In genomic region chr22:42286205-42286604, GRCh38 we compare ENCODE assay signal across 1 cellular context.
TF ChIP-seq lines count a peak whose summit lies in the region.

No MANE protein-coding gene starts in this region.

TF ChIP-seq in GM12878, 131 proteins besides CTCF, POLR2A, EP300 and RAD21 (continued from another document):
- TF ChIP-seq, protein P1, sequence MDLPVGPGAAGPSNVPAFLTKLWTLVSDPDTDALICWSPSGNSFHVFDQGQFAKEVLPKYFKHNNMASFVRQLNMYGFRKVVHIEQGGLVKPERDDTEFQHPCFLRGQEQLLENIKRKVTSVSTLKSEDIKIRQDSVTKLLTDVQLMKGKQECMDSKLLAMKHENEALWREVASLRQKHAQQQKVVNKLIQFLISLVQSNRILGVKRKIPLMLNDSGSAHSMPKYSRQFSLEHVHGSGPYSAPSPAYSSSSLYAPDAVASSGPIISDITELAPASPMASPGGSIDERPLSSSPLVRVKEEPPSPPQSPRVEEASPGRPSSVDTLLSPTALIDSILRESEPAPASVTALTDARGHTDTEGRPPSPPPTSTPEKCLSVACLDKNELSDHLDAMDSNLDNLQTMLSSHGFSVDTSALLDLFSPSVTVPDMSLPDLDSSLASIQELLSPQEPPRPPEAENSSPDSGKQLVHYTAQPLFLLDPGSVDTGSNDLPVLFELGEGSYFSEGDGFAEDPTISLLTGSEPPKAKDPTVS (IDR thresholded peaks at IDR 0.05; ENCODE audit: low read depth, low read length): no peak
- TF ChIP-seq, protein P2, sequence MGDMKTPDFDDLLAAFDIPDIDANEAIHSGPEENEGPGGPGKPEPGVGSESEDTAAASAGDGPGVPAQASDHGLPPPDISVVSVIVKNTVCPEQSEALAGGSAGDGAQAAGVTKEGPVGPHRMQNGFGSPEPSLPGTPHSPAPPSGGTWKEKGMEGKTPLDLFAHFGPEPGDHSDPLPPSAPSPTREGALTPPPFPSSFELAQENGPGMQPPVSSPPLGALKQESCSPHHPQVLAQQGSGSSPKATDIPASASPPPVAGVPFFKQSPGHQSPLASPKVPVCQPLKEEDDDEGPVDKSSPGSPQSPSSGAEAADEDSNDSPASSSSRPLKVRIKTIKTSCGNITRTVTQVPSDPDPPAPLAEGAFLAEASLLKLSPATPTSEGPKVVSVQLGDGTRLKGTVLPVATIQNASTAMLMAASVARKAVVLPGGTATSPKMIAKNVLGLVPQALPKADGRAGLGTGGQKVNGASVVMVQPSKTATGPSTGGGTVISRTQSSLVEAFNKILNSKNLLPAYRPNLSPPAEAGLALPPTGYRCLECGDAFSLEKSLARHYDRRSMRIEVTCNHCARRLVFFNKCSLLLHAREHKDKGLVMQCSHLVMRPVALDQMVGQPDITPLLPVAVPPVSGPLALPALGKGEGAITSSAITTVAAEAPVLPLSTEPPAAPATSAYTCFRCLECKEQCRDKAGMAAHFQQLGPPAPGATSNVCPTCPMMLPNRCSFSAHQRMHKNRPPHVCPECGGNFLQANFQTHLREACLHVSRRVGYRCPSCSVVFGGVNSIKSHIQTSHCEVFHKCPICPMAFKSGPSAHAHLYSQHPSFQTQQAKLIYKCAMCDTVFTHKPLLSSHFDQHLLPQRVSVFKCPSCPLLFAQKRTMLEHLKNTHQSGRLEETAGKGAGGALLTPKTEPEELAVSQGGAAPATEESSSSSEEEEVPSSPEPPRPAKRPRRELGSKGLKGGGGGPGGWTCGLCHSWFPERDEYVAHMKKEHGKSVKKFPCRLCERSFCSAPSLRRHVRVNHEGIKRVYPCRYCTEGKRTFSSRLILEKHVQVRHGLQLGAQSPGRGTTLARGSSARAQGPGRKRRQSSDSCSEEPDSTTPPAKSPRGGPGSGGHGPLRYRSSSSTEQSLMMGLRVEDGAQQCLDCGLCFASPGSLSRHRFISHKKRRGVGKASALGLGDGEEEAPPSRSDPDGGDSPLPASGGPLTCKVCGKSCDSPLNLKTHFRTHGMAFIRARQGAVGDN (IDR thresholded peaks at IDR 0.05): no peak
- TF ChIP-seq TCF7 (IDR thresholded peaks at IDR 0.05; ENCODE audit: borderline replicate concordance): no peak
